In genomic region chr7:123271231-123271630, GRCh38 we compare ENCODE assay signal across 18 cellular contexts.
A peak's percentile ranks its signal among the peaks of the same experiment; 100 is the strongest.
DNase-seq lines count a peak whose midpoint lies in the region; TF ChIP-seq lines count a peak whose summit lies in the region.
"Had no signal": no experiment of that assay in that cellular context is flagged by ENCODE, and none has a peak within 500 bp of the region (broad histone marks: within the 10 kb centered on the region; RNA-seq: fewer than 3 reads in every experiment).

No MANE protein-coding gene starts in this region.

- H3K4me1 ChIP-seq in ovary (ENCODE audit: insufficient read depth) = no peaks in the 10 kb centered on the region
- H3K4me1 ChIP-seq: lower lobe of right lung had no signal

- no peak overlapping the region for H3K27ac ChIP-seq in ovary
- H3K27ac ChIP-seq: coronary artery, lower lobe of right lung had no signal

- no peak for TF ChIP-seq POLR2A in ovary (IDR thresholded peaks at IDR 0.05)

- no peak for TF ChIP-seq EP300 in ovary (IDR thresholded peaks at IDR 0.05)

- no peaks in the 10 kb centered on the region for H3K9me3 ChIP-seq in ovary
- H3K9me3 ChIP-seq: lower lobe of right lung had no signal

- DNase-seq in HT1080 (ENCODE audit: low read depth) = peak; percentile 84
- DNase-seq in astrocyte of the hippocampus (ENCODE audit: low read depth, low spot score) = peak; percentile 33
- peak; percentile 36 for DNase-seq in glomerular visceral epithelial cell (ENCODE audit: extremely low spot score)
- DNase-seq in skeletal muscle cell (ENCODE audit: low read depth) = peak; percentile 52
- no peak for DNase-seq in ovary
- DNase-seq in activated gamma-delta T cell (lab: John Stamatoyannopoulos, UW) = no peak
- no peak for DNase-seq in NCI-H82 (lab: John Stamatoyannopoulos, UW)
- no peak for DNase-seq in amygdala (lab: John Stamatoyannopoulos, UW)
- DNase-seq: activated CD4-positive, alpha-beta T cell treated with anti-CD3 and anti-CD28 coated beads for 36 hours; activated effector memory CD4-positive, alpha-beta T cell treated with Interleukin-2 at 50 U/mL for 16 hours; aorta; lower lobe of right lung; naive thymus-derived CD8-positive, alpha-beta T cell; NCI-H1092; NCI-H2081 treated with DMSO at 0.1 percent for 48 hours; posterior cingulate gyrus; stimulated activated CD8-positive, alpha-beta memory T cell treated with anti-CD3 and anti-CD28 coated beads, Interleukin-4, amount 100 ng/mL, for 48 hours had no signal

- intact Hi-C loops in ovary (cut with DNase I) = no loop called here

- WGBS in ovary, 3 donors = 53 to 68% (median 59%) methylated on average over 3 of the region's 3 CpGs

- H3K4me3 ChIP-seq in skeletal muscle cell (ENCODE audit: low read depth, low read length) (no peak overlapping the region), ovary (no peak overlapping the region)
- H3K4me3 ChIP-seq: coronary artery, lower lobe of right lung had no signal

- H3K27me3 ChIP-seq in ovary = no peaks in the 10 kb centered on the region

- no peaks in the 10 kb centered on the region for H3K36me3 ChIP-seq in ovary
- H3K36me3 ChIP-seq: lower lobe of right lung had no signal

- no peak for TF ChIP-seq CTCF in ovary (IDR thresholded peaks at IDR 0.05)

Comparison
In these comparisons a context has a peak if more than half of its experiments do, and no peak if none do; other contexts are left out.
1. DNase-seq: peak in HT1080 (single experiment), astrocyte of the hippocampus (single experiment), glomerular visceral epithelial cell (single experiment) and skeletal muscle cell (single experiment); none in ovary (0 of 5), activated gamma-delta T cell (single experiment), NCI-H82 (single experiment) and amygdala (0 of 56).